In genomic region chr10:79438021-79438698, GRCh38 we compare ENCODE assay signal across 11 cellular contexts. TPM values are rescaled to one million over a fixed set of nuclear protein-coding genes. Genes with fewer than 3 reads are reported as not detected.
DNase-seq lines count a peak whose midpoint lies in the region; ATAC-seq and TF ChIP-seq lines count a peak whose summit lies in the region.
"Had no signal": no experiment of that assay in that cellular context is flagged by ENCODE, and none has a peak within 500 bp of the region (broad histone marks: within the 10 kb centered on the region; RNA-seq: fewer than 3 reads in every experiment).

No MANE protein-coding gene starts in this region.

- peaks cover 0 to 100% (median 100%) of the 10 kb centered on the region in 4 donors for H3K4me1 ChIP-seq in sigmoid colon

- peaks cover 0 to 7% (median 0%) of the 10 kb centered on the region in 4 donors for H3K36me3 ChIP-seq in sigmoid colon

- no peaks in the 10 kb centered on the region for H3K9me3 ChIP-seq in sigmoid colon

- TF ChIP-seq CTCF in WI38 (IDR thresholded peaks at IDR 0.05; ENCODE audit: low read depth, low read length) (0 out of 2 replicates have a peak, but pooled peaks have one; percentile 12), sigmoid colon (IDR thresholded peaks at IDR 0.05) (peak in 3 of 4 experiments; percentile 39 to 58 (median 57))

- H3K4me3 ChIP-seq in WI38 (ENCODE audit: low read depth, low read length) (no peak overlapping the region), sigmoid colon (peak overlapping the region in 2 of 4 donors; percentile 6 to 19)

- TF ChIP-seq EP300 in sigmoid colon (IDR thresholded peaks at IDR 0.05): no peak

- 74 to 81% methylated on average over 16 of the region's 16 CpGs for WGBS in sigmoid colon, 2 donors

- DNase-seq in COLO829 (ENCODE audit: low spot score) (peak; percentile 94), globus pallidus (ENCODE audit: low spot score) (peak; percentile 79), sigmoid colon (peak; percentile 74), NCI-H1694 treated with DMSO at 0.1 percent for 48 hours (lab: John Stamatoyannopoulos, UW) (no peak), NCI-H82 (lab: John Stamatoyannopoulos, UW) (no peak), ureter (ENCODE audit: low spot score) (no peak)
- DNase-seq: central memory CD4-positive, alpha-beta T cell; DMS 273 treated with DMSO at 0.1 percent for 48 hours; kidney glomerular epithelial cell had no signal

- no peak for TF ChIP-seq POLR2A in sigmoid colon (IDR thresholded peaks at IDR 0.05)

- ATAC-seq in GM19467 (IDR thresholded peaks at IDR 0.05; ENCODE audit: unreplicated experiment): no peak

- intact Hi-C loops in sigmoid colon (cut with DNase I): loop anchor here (2.0 kb wide), 1 partner anchor 51 kb away; no protein-coding TSS in a partner anchor

- peak overlapping the region in 3 of 4 donors; percentile 98 to 100 (median 99) for H3K27ac ChIP-seq in sigmoid colon

- no peaks in the 10 kb centered on the region for H3K27me3 ChIP-seq in sigmoid colon

RNA-seq across cellular contexts. Expression of gene ZCCHC24, which starts 7.3 kb away (rescaled TPM):
- 100 to 1,000 TPM in 3 of 4 donors, 10 to 100 TPM in 1; 82.6 to 141 (median 121) TPM for total RNA-seq in sigmoid colon
- polyA plus RNA-seq in sigmoid colon: 10 to 100 TPM in 2 of 3 donors, 1 to 10 TPM in 1; 7.6 to 31.2 (median 21.1) TPM
- total RNA-seq in ureter: 33.9 TPM

Comparison
In these comparisons a context has a peak if more than half of its experiments do, and no peak if none do; other contexts are left out.
1. DNase-seq: peak in COLO829 (single experiment), globus pallidus (single experiment) and sigmoid colon (single experiment); none in NCI-H1694 treated with DMSO at 0.1 percent for 48 hours (single experiment), NCI-H82 (single experiment) and ureter (single experiment).